In genomic region chr3:51637941-51638471, GRCh38 we compare ENCODE assay signal across 9 cellular contexts. TPM values are rescaled to one million over a fixed set of nuclear protein-coding genes. Genes with fewer than 3 reads are reported as not detected.
A peak's percentile ranks its signal among the peaks of the same experiment; 100 is the strongest.
DNase-seq lines count a peak whose midpoint lies in the region; ATAC-seq and TF ChIP-seq lines count a peak whose summit lies in the region.
"Had no signal": no experiment of that assay in that cellular context is flagged by ENCODE, and none has a peak within 500 bp of the region (broad histone marks: within the 10 kb centered on the region; RNA-seq: fewer than 3 reads in every experiment).

No MANE protein-coding gene starts in this region.

- no peak overlapping the region for H3K4me2 ChIP-seq in mesendoderm (ENCODE audit: low read length)

- H3K79me2 ChIP-seq in mesendoderm (ENCODE audit: control insufficient read depth, insufficient read depth, low read length): no peaks in the 10 kb centered on the region

- H3K27ac ChIP-seq in mesendoderm (ENCODE audit: low read depth, low read length): no peak overlapping the region
- H3K27ac ChIP-seq: neutrophil had no signal

- no peak overlapping the region for H4K8ac ChIP-seq in mesendoderm (ENCODE audit: low read depth, low read length)

- no peaks in the 10 kb centered on the region for H3K79me1 ChIP-seq in mesendoderm (ENCODE audit: low read length)

- H3K18ac ChIP-seq in mesendoderm (ENCODE audit: low read length): no peak overlapping the region

- no peak overlapping the region for H3K23ac ChIP-seq in mesendoderm (ENCODE audit: low read length)

- no peak overlapping the region for H2AK5ac ChIP-seq in mesendoderm (ENCODE audit: low read length)

- H3K4me3 ChIP-seq in mesendoderm (ENCODE audit: low read length): no peak overlapping the region

- H3K9ac ChIP-seq in mesendoderm (ENCODE audit: low read length): no peak overlapping the region

- peaks cover 8% of the 10 kb centered on the region for H3K36me3 ChIP-seq in mesendoderm (ENCODE audit: control insufficient read depth, insufficient read depth, low read length)

- H2BK120ac ChIP-seq in mesendoderm (ENCODE audit: low read depth, low read length): no peak overlapping the region

- no peak for TF ChIP-seq POLR2A in GM18505 (IDR thresholded peaks at IDR 0.05; ENCODE audit: borderline replicate concordance, extremely low read depth, insufficient read depth, insufficient read length)

- no peaks in the 10 kb centered on the region for H3K4me1 ChIP-seq in mesendoderm (ENCODE audit: control insufficient read depth, low read depth, low read length)

- no peak overlapping the region for H3K56ac ChIP-seq in mesendoderm (ENCODE audit: low read length)

- WGBS in mesendoderm (ENCODE audit: extremely low coverage, insufficient coverage, low lambda C conversion rate): no CpG with 5 or more reads among the region's 6 CpGs

- H3K4ac ChIP-seq in mesendoderm (ENCODE audit: low read depth, low read length): no peak overlapping the region

- DNase-seq in AML-193 (lab: John Stamatoyannopoulos, UW): peak; percentile 93
- DNase-seq in HT-29 (ENCODE audit: low spot score): peak; percentile 75
- peak; percentile 82 for DNase-seq in RKO (ENCODE audit: low spot score)
- peak; percentile 19 for DNase-seq in cerebellum (ENCODE audit: low spot score)
- peak; percentile 92 for DNase-seq in mesendoderm
- no peak for DNase-seq in NCI-H1436 (lab: John Stamatoyannopoulos, UW)
- DNase-seq in occipital lobe (lab: John Stamatoyannopoulos, UW): no peak

- H2BK5ac ChIP-seq in mesendoderm (ENCODE audit: low read length): no peak overlapping the region

- H2BK15ac ChIP-seq in mesendoderm (replicated peaks; ENCODE audit: low read depth): no peak overlapping the region

- H4K5ac ChIP-seq in mesendoderm (ENCODE audit: low read length): no peak overlapping the region

- no peaks in the 10 kb centered on the region for H3K27me3 ChIP-seq in mesendoderm (ENCODE audit: insufficient read depth, low read length, poor library complexity)
- H3K27me3 ChIP-seq: neutrophil had no signal

- peak; percentile 62 for ATAC-seq in GM18505 (IDR thresholded peaks at IDR 0.05; ENCODE audit: unreplicated experiment)

RNA-seq across cellular contexts. Expression of gene TEX264, which starts 33.0 kb away (rescaled TPM):
- 41.0 and 44.2 TPM in 2 replicates for total RNA-seq in HT-29 (2014; rRNA removed; shearing (Covaris generic))
- total RNA-seq in cerebellum (12.2 TPM), occipital lobe (15.9 TPM)
- polyA plus RNA-seq in mesendoderm (2013, experiment 1 of 2): 7.8 TPM
- polyA plus RNA-seq in mesendoderm (2013, experiment 2 of 2): 6.9 TPM

Comparison
In these comparisons a context has a peak if more than half of its experiments do, and no peak if none do; other contexts are left out.
1. DNase-seq: peak in AML-193 (2 of 2), HT-29 (single experiment), RKO (single experiment), cerebellum (single experiment) and mesendoderm (single experiment); none in NCI-H1436 (single experiment) and occipital lobe (single experiment).